ENCODE assay signal across 8 cellular contexts in the genomic region with DNA sequence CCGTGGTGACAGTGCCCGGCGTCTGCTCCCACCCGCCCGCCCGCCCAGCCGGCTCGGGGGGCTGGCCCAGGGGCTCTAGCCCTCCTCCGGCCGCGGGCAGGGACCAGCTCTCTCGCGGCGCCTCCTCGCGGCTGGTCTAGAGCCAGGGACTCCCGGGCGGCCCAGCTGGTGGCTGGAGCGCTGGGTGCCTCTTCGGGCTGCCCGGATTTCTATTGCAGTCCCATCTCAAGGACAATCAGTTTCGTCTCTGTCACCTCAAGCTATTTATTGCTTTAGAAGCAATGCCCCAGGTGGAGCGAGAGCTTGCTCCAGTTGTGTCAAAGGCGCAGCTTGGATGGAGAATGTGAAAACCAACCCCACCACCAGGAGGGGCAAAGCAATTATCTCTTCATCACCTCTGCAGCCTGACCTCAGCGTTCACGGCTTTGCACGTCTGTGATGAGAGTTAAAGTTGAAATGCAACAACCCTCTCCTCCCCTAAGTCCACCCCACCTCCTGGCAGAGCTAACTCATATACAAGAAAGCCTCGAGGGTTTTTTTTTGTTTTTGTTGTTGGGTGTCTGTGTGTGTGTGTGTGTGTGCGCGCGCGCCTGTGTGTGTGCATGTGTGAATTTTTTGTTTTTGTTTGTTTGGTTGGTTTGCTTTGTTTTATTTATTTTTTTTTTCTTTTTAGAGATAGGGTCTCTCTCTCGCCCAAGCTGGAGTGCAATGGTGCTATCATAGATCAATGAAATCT.
DNase-seq lines count a peak whose midpoint lies in the region; ATAC-seq and TF ChIP-seq lines count a peak whose summit lies in the region.

A gene (minus strand): TSS at position 24 of the 736 bp plus-strand sequence. CDS start 151 bp downstream, outside the sequence.

- peak within 1 kb of the TSS; percentile 53 for H3K27ac ChIP-seq in parathyroid adenoma

- H3K9me3 ChIP-seq in parathyroid adenoma (ENCODE audit: control insufficient read depth, low read length): no peaks in the 10 kb centered on the region

- peak within 1 kb of the TSS; percentile 80 for H2AFZ ChIP-seq in parathyroid adenoma

- TF ChIP-seq CTCF in fibroblast of mammary gland (conservative IDR thresholded peaks at IDR 0.05; ENCODE audit: control insufficient read depth, insufficient read depth, low read depth, low read length): peak; percentile 57
- peak; percentile 59 for TF ChIP-seq CTCF in parathyroid adenoma (IDR thresholded peaks at IDR 0.05)

- no peaks in the 10 kb centered on the region for H3K4me1 ChIP-seq in parathyroid adenoma

- H3K4me2 ChIP-seq in parathyroid adenoma (ENCODE audit: low read length): peak within 1 kb of the TSS; percentile 57

- H3K79me2 ChIP-seq in parathyroid adenoma: no peaks in the 10 kb centered on the region

- DNase-seq in ELF-1 (ENCODE audit: low read depth, low spot score): peak; percentile 82
- peak; percentile 26 for DNase-seq in NCI-H1694 (lab: John Stamatoyannopoulos, UW)
- DNase-seq in fibroblast of mammary gland (ENCODE audit: low read depth): peak; percentile 39
- no peak for DNase-seq in T-helper 9 cell
- DNase-seq in SKM-1 treated with dmso at 0.1 percent for 144 hours (lab: John Stamatoyannopoulos, UW; ENCODE audit: unreplicated experiment): no peak
- DNase-seq in C1 segment of cervical spinal cord (lab: John Stamatoyannopoulos, UW): no peak

- H3K4me3 ChIP-seq in fibroblast of mammary gland (ENCODE audit: control insufficient read depth, low read depth, low read length) (peak within 1 kb of the TSS; percentile 7), parathyroid adenoma (ENCODE audit: low read depth, low read length) (peak within 1 kb of the TSS; percentile 80)

- no peak within 1 kb of the TSS for H3K9ac ChIP-seq in parathyroid adenoma

- no peak for ATAC-seq in GM21367 (IDR thresholded peaks at IDR 0.05; ENCODE audit: unreplicated experiment)

- H3K27me3 ChIP-seq in parathyroid adenoma (ENCODE audit: control insufficient read depth, insufficient read depth, low read length): no peaks in the 10 kb centered on the region

- no peaks in the 10 kb centered on the region for H3K36me3 ChIP-seq in parathyroid adenoma (ENCODE audit: control insufficient read depth, insufficient read depth, low read length)

Comparison
In these comparisons a context has a peak if more than half of its experiments do, and no peak if none do; other contexts are left out.
1. DNase-seq: peak in ELF-1 (single experiment), NCI-H1694 (single experiment) and fibroblast of mammary gland (single experiment); none in T-helper 9 cell (single experiment), SKM-1 treated with dmso at 0.1 percent for 144 hours (single experiment) and C1 segment of cervical spinal cord (0 of 14).